Comparison of ENCODE assay signal across 8 cellular contexts in the genomic region with DNA sequence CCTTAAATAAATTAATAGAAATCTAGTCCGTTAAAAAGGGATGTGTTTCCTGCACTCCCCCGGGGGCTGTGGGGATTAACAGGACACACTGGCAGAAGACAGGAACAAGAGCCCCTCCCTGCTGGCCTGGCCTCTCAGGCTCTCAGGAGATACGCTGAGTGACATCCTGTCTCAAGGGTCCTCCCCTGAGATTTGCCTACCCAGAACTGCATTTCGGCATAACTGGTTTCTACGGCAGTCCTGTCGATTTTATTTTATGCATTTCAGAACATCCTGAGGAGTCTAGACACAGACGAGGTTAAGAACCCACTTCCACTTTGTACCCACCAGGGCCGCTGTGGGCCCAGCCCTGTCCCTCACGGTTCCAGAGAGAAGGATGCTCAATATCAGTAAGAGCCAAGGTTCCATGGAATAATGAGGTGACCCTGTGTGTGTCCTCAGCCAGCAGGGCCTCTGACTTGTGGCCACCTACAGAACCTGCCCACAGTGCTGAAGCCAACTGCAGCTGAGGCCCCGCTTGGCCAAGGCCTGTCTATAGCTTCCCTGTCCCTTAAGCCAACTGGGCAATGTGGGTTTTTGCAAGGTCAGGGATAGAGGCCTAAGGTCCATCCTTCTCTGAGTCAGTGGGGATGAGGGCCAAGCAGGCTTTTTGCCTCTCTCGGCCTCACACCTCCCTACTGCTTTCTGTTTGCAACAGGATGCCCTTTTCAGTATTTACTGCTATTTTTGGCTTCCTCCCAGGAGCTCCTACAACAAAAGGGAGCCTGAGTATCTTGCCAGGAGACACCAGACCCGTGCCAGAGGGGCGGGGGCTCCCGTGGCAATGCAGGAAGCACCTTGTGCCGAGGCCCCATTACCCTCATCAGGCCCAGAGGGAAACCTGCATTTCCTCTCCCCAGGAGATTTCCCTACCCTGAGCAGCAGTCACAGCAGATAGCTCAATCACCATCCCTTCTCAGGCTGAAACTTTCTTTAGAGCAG. TPM values are rescaled to one million over a fixed set of nuclear protein-coding genes. Genes with fewer than 3 reads are reported as not detected.
DNase-seq lines count a peak whose midpoint lies in the region; ATAC-seq and TF ChIP-seq lines count a peak whose summit lies in the region.

No MANE protein-coding gene starts in this region.

- H3K27ac ChIP-seq in liver (ENCODE audit: low read depth in 1 of 2, low read length in 2 of 2): peak overlapping the region; percentile 13 to 37

- peaks cover 0 to 10% (median 0%) of the 10 kb centered on the region in 4 donors for H3K4me1 ChIP-seq in liver (ENCODE audit: control insufficient read depth in 4 of 4, insufficient read depth in 4 of 4, low read length in 3 of 4)

- WGBS in liver: 65% methylated on average over 15 of the region's 15 CpGs

- H3K27me3 ChIP-seq in liver (ENCODE audit: control insufficient read depth in 4 of 4, insufficient read depth in 4 of 4, low read length in 3 of 4): no peaks in the 10 kb centered on the region

- H3K9me3 ChIP-seq in liver (ENCODE audit: control insufficient read depth in 4 of 4, low read length in 3 of 4): no peaks in the 10 kb centered on the region

- peaks cover 0 to 15% (median 5%) of the 10 kb centered on the region in 4 donors for H3K36me3 ChIP-seq in liver (ENCODE audit: control insufficient read depth in 4 of 4, insufficient read depth in 3 of 4, low read depth in 1 of 4, low read length in 3 of 4)

- peaks cover 91% of the 10 kb centered on the region for H3K4me1 Mint-ChIP-seq in brain

- H3K9me3 Mint-ChIP-seq in brain: no peaks in the 10 kb centered on the region

- peak overlapping the region in 2 of 5 experiments; percentile 24 to 32 for H3K4me3 Mint-ChIP-seq in brain

- DNase-seq in NCI-H1417 (lab: John Stamatoyannopoulos, UW) (peak; percentile 15 to 44 (median 24)), NCI-H1417 treated with DMSO at 0.1 percent for 48 hours (lab: John Stamatoyannopoulos, UW) (no peak), NCI-H446 treated with DMSO at 0.1 percent for 48 hours (lab: John Stamatoyannopoulos, UW) (peak; percentile 60)
- DNase-seq in stimulated activated CD4-positive, alpha-beta T cell treated with anti-CD3 and anti-CD28 coated beads, Interleukin-4, amount 100 ng/mL, for 4 hours: no peak

- ATAC-seq in GM19328 (IDR thresholded peaks at IDR 0.05; ENCODE audit: unreplicated experiment) (no peak), GM21723 (IDR thresholded peaks at IDR 0.05; ENCODE audit: unreplicated experiment) (no peak)

- H3K27me3 Mint-ChIP-seq in brain: peaks cover 3% of the 10 kb centered on the region

- TF ChIP-seq RAD21 in liver (IDR thresholded peaks at IDR 0.05): peak in 1 of 2 donors; percentile 4

- H3K9ac ChIP-seq in liver (ENCODE audit: low read depth in 1 of 2, low read length in 2 of 2): no peak overlapping the region

- H3K36me3 Mint-ChIP-seq in brain: peaks cover 12% of the 10 kb centered on the region

- H3K27ac Mint-ChIP-seq in brain: peak overlapping the region; percentile 18 to 94 (median 88)

- TF ChIP-seq CTCF in brain (conservative IDR thresholded peaks at IDR 0.05): no peak
- TF ChIP-seq CTCF in liver (IDR thresholded peaks at IDR 0.05; ENCODE audit: low read depth, low read length, missing input control): no peak

- no peak overlapping the region for H3K4me3 ChIP-seq in liver (ENCODE audit: low read depth in 1 of 3, low read length in 3 of 3)

TF ChIP-seq in liver, 16 proteins besides CTCF, POLR2A, EP300 and RAD21:
- TF ChIP-seq NR2F2 (IDR thresholded peaks at IDR 0.05): peak; percentile 64
- TF ChIP-seq, protein P1, sequence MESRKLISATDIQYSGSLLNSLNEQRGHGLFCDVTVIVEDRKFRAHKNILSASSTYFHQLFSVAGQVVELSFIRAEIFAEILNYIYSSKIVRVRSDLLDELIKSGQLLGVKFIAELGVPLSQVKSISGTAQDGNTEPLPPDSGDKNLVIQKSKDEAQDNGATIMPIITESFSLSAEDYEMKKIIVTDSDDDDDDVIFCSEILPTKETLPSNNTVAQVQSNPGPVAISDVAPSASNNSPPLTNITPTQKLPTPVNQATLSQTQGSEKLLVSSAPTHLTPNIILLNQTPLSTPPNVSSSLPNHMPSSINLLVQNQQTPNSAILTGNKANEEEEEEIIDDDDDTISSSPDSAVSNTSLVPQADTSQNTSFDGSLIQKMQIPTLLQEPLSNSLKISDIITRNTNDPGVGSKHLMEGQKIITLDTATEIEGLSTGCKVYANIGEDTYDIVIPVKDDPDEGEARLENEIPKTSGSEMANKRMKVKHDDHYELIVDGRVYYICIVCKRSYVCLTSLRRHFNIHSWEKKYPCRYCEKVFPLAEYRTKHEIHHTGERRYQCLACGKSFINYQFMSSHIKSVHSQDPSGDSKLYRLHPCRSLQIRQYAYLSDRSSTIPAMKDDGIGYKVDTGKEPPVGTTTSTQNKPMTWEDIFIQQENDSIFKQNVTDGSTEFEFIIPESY (IDR thresholded peaks at IDR 0.05): no peak

RNA-seq across cellular contexts. Expression of gene UQCC2, which starts 14.7 kb away (rescaled TPM):
- polyA plus RNA-seq in brain (ENCODE audit: insufficient read depth, low read depth, low replicate concordance) (148 TPM), liver (10 to 100 TPM; 36.5 to 75.9 TPM)
- 1 to 10 TPM; 6.8 to 8.3 TPM for total RNA-seq in liver

RNA-seq across cellular contexts. Expression of gene IP6K3, which starts 49.9 kb away (rescaled TPM):
- polyA plus RNA-seq in brain (ENCODE audit: insufficient read depth, low read depth, low replicate concordance) (6.4 TPM), liver (1 to 10 TPM; 1.5 to 6.4 TPM)
- 10 to 100 TPM in 1 of 2 donors, 1 to 10 TPM in 1; 7.0 to 12.9 TPM for total RNA-seq in liver

Comparison
In these comparisons a context has a peak if more than half of its experiments do, and no peak if none do; other contexts are left out.
1. DNase-seq: peak in NCI-H1417 (3 of 3) and NCI-H446 treated with DMSO at 0.1 percent for 48 hours (single experiment); none in NCI-H1417 treated with DMSO at 0.1 percent for 48 hours (single experiment) and stimulated activated CD4-positive, alpha-beta T cell treated with anti-CD3 and anti-CD28 coated beads, Interleukin-4, amount 100 ng/mL, for 4 hours (0 of 2).